20 cellular contexts compared by ENCODE assay signal in the genomic region with DNA sequence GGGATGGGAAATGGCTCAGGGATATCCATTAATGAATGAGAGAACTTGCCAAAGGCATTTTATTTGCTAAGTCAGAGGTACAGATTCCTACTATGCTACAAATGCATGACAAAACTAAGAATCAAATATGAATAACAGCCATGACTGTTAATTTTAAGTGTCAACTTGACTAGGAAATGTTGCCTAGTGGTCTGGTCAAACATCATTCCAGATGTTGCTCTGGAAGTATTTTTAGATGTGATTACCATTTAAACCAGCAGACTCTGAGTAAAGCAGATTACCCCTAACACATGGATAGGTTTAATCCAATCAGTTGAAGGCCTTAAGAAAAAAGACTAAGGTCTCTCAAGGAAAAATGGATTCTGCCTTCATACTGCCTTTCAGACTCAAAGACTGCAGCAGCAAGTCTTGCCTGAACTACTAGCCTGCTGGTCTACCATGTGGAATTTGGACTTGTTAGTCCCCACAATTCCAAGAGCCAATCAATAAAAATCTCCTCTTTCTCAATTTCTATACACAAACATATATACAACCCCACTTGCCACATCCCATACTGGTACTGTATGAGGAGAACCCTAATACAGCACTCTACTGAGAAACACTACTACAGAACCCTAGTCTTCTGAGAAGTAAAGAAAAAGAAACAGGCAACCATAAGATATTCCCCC.
A peak's percentile ranks its signal among the peaks of the same experiment; 100 is the strongest.
DNase-seq lines count a peak whose midpoint lies in the region; ATAC-seq, FAIRE-seq and TF ChIP-seq lines count a peak whose summit lies in the region.
"Had no signal": no experiment of that assay in that cellular context is flagged by ENCODE, and none has a peak within 500 bp of the region (broad histone marks: within the 10 kb centered on the region; RNA-seq: fewer than 3 reads in every experiment).

No MANE protein-coding gene starts in this region.

- H3K27me3 Mint-ChIP-seq in activated CD8-positive, alpha-beta T cell treated with anti-CD3 and anti-CD28 coated beads for 36 hours, result no peaks in the 10 kb centered on the region
- no peaks in the 10 kb centered on the region for H3K27me3 Mint-ChIP-seq in activated CD8-positive, alpha-beta T cell treated with anti-CD3 and anti-CD28 coated beads, Interleukin-2, amount 10 ng/mL, durations not matched to agents 7 days and 5 days (ENCODE audit: low read depth)
- H3K27me3 Mint-ChIP-seq in T-cell, result no peaks in the 10 kb centered on the region

- no peak for ATAC-seq in activated CD8-positive, alpha-beta T cell treated with anti-CD3 and anti-CD28 coated beads for 36 hours
- no peak for ATAC-seq in activated CD8-positive, alpha-beta T cell treated with anti-CD3 and anti-CD28 coated beads, Interleukin-2, amount 10 ng/mL, durations not matched to agents 7 days and 5 days
- ATAC-seq in T-cell (replicated peaks in 1 of 4), result no peak
- ATAC-seq in right lobe of liver, result peak in 3 of 4 donors; percentile 14 to 64 (median 36)

- H3K27ac ChIP-seq in right lobe of liver, result no peak overlapping the region
- peak overlapping the region; percentile 1 for H3K27ac ChIP-seq in smooth muscle cell (ENCODE audit: low read depth)
- H3K27ac ChIP-seq in small intestine (ENCODE audit: low read depth in 1 of 2, low read length in 1 of 2), result no peak overlapping the region
- H3K27ac ChIP-seq: C4-2B, esophagus muscularis mucosa, left ventricle myocardium inferior, RWPE1 had no signal

- H3K4me3 ChIP-seq in right lobe of liver, result no peak overlapping the region
- H3K4me3 ChIP-seq in smooth muscle cell, result no peak overlapping the region
- H3K4me3 ChIP-seq in small intestine (ENCODE audit: low read depth in 1 of 2, low read length in 2 of 2), result no peak overlapping the region
- H3K4me3 ChIP-seq: esophagus muscularis mucosa, left ventricle myocardium inferior, spleen had no signal

- peaks cover 100% of the 10 kb centered on the region for H3K79me2 ChIP-seq in smooth muscle cell (ENCODE audit: low read depth)

- H3K4me3 Mint-ChIP-seq in activated CD8-positive, alpha-beta T cell treated with anti-CD3 and anti-CD28 coated beads for 36 hours, result no peak overlapping the region
- no peak overlapping the region for H3K4me3 Mint-ChIP-seq in activated CD8-positive, alpha-beta T cell treated with anti-CD3 and anti-CD28 coated beads, Interleukin-2, amount 10 ng/mL, durations not matched to agents 7 days and 5 days
- H3K4me3 Mint-ChIP-seq in T-cell, result peak overlapping the region in 1 of 3 donors; percentile 21

- H3F3A ChIP-seq in smooth muscle cell (ENCODE audit: low read depth), result peaks cover 10% of the 10 kb centered on the region

- CTCF ChIA-PET in activated CD8-positive, alpha-beta T cell treated with anti-CD3 and anti-CD28 coated beads for 36 hours (lab: Charles Lee), result no interaction called here
- CTCF ChIA-PET in activated CD8-positive, alpha-beta T cell treated with anti-CD3 and anti-CD28 coated beads, Interleukin-2, amount 10 ng/mL, durations not matched to agents 7 days and 5 days (lab: Charles Lee), result no interaction called here
- CTCF ChIA-PET in T-cell (lab: Charles Lee), result interaction anchor here in 1 of 2 donors (1.3 kb wide), 1 partner anchor 11 kb away, joined by 5 read pairs; no protein-coding TSS in a partner anchor

- H3K9ac ChIP-seq in smooth muscle cell (ENCODE audit: low read depth), result no peak overlapping the region

- H3K9me3 ChIP-seq in right lobe of liver, result no peaks in the 10 kb centered on the region
- no peaks in the 10 kb centered on the region for H3K9me3 ChIP-seq in smooth muscle cell (replicated peaks; ENCODE audit: low read depth)
- no peaks in the 10 kb centered on the region for H3K9me3 ChIP-seq in small intestine (ENCODE audit: control insufficient read depth, low read depth)
- H3K9me3 ChIP-seq: esophagus muscularis mucosa, left ventricle myocardium inferior, spleen had no signal

- peaks cover under 1% of the 10 kb centered on the region for H3K9me3 Mint-ChIP-seq in activated CD8-positive, alpha-beta T cell treated with anti-CD3 and anti-CD28 coated beads for 36 hours
- no peaks in the 10 kb centered on the region for H3K9me3 Mint-ChIP-seq in activated CD8-positive, alpha-beta T cell treated with anti-CD3 and anti-CD28 coated beads, Interleukin-2, amount 10 ng/mL, durations not matched to agents 7 days and 5 days (ENCODE audit: insufficient read depth)
- no peaks in the 10 kb centered on the region for H3K9me3 Mint-ChIP-seq in T-cell

- no peak for FAIRE-seq in small intestine (lab: Jason Lieb, UNC)
- FAIRE-seq: bronchial epithelial cell had no signal

- peaks cover 0 to 32% (median 19%) of the 10 kb centered on the region in 4 donors for H3K4me1 ChIP-seq in right lobe of liver
- H3K4me1 ChIP-seq in smooth muscle cell (ENCODE audit: low read depth), result peaks cover 8% of the 10 kb centered on the region
- H3K4me1 ChIP-seq in small intestine (ENCODE audit: control insufficient read depth in 2 of 2, insufficient read depth in 1 of 2, low read depth in 1 of 2, low read length in 1 of 2), result peaks cover 2 to 4% of the 10 kb centered on the region in 2 donors

- no peaks in the 10 kb centered on the region for H3K27me3 ChIP-seq in right lobe of liver
- no peaks in the 10 kb centered on the region for H3K27me3 ChIP-seq in smooth muscle cell (ENCODE audit: low read depth)
- no peaks in the 10 kb centered on the region for H3K27me3 ChIP-seq in small intestine (ENCODE audit: control insufficient read depth in 2 of 2, insufficient read depth in 2 of 2, low read length in 2 of 2)
- H3K27me3 ChIP-seq: esophagus muscularis mucosa, spleen had no signal

- no peak for TF ChIP-seq POLR2A in right lobe of liver (IDR thresholded peaks at IDR 0.05)

- intact Hi-C loops in activated CD8-positive, alpha-beta T cell treated with anti-CD3 and anti-CD28 coated beads for 36 hours (cut with micrococcal nuclease), result no loop called here
- intact Hi-C loops in right lobe of liver (cut with DNase I), result no loop called here

- H3K36me3 ChIP-seq in right lobe of liver, result no peaks in the 10 kb centered on the region
- peaks cover 3% of the 10 kb centered on the region for H3K36me3 ChIP-seq in smooth muscle cell (ENCODE audit: low read depth)
- H3K36me3 ChIP-seq in small intestine (ENCODE audit: control insufficient read depth in 2 of 2, insufficient read depth in 2 of 2, low read length in 2 of 2), result no peaks in the 10 kb centered on the region

- H3K4me2 ChIP-seq in smooth muscle cell, result no peak overlapping the region

- peaks cover 46% of the 10 kb centered on the region for H3K4me1 Mint-ChIP-seq in activated CD8-positive, alpha-beta T cell treated with anti-CD3 and anti-CD28 coated beads for 36 hours (ENCODE audit: low read depth)
- H3K4me1 Mint-ChIP-seq in activated CD8-positive, alpha-beta T cell treated with anti-CD3 and anti-CD28 coated beads, Interleukin-2, amount 10 ng/mL, durations not matched to agents 7 days and 5 days (ENCODE audit: low read depth), result peaks cover 25% of the 10 kb centered on the region
- H3K4me1 Mint-ChIP-seq in T-cell, result peaks cover 62 to 78% (median 64%) of the 10 kb centered on the region in 3 donors

- POLR2A ChIA-PET in activated CD8-positive, alpha-beta T cell treated with anti-CD3 and anti-CD28 coated beads for 36 hours (lab: Charles Lee), result no interaction called here
- POLR2A ChIA-PET in activated CD8-positive, alpha-beta T cell treated with anti-CD3 and anti-CD28 coated beads, Interleukin-2, amount 10 ng/mL, durations not matched to agents 7 days and 5 days (lab: Charles Lee), result interaction anchor here (1.0 kb wide), 1 partner anchor 8 kb away, joined by 3 read pairs; no protein-coding TSS in a partner anchor
- POLR2A ChIA-PET in T-cell (lab: Charles Lee), result interaction anchor here in 1 of 2 donors (0.7 to 7.7 kb wide), 2 partner anchors 15 to 27 kb away, joined by 3 to 107 read pairs; no protein-coding TSS in a partner anchor

- no peak for DNase-seq in activated CD8-positive, alpha-beta T cell treated with anti-CD3 and anti-CD28 coated beads for 36 hours
- DNase-seq in activated CD8-positive, alpha-beta T cell treated with anti-CD3 and anti-CD28 coated beads, Interleukin-2, amount 10 ng/mL, durations not matched to agents 7 days and 5 days, result no peak
- DNase-seq in T-cell (no peak), right lobe of liver (no peak), smooth muscle cell (lab: John Stamatoyannopoulos, UW; ENCODE audit: unreplicated experiment) (no peak), small intestine (no peak), NCI-H1105 treated with DMSO at 0.1 percent for 48 hours (lab: John Stamatoyannopoulos, UW) (no peak), NCI-H446 (lab: John Stamatoyannopoulos, UW) (no peak)
- DNase-seq: activated naive CD4-positive, alpha-beta T cell treated with anti-CD3 and anti-CD28 coated beads, Interleukin-2, amount 50 U/mL, for 16 hours; DMS79 treated with DMSO at 0.1 percent for 48 hours; left ventricle myocardium inferior; NCI-H187 treated with DMSO at 0.1 percent for 48 hours; NCI-H446 treated with DMSO at 0.1 percent for 48 hours; posterior cingulate gyrus; spleen; stimulated activated CD8-positive, alpha-beta memory T cell treated with anti-CD3 and anti-CD28 coated beads, Interleukin-4, amount 100 ng/mL, for 48 hours had no signal

- H4K20me1 ChIP-seq in smooth muscle cell (ENCODE audit: low read depth), result peaks cover 100% of the 10 kb centered on the region

- H3K27ac Mint-ChIP-seq in activated CD8-positive, alpha-beta T cell treated with anti-CD3 and anti-CD28 coated beads for 36 hours, result peak overlapping the region; percentile 13
- H3K27ac Mint-ChIP-seq in activated CD8-positive, alpha-beta T cell treated with anti-CD3 and anti-CD28 coated beads, Interleukin-2, amount 10 ng/mL, durations not matched to agents 7 days and 5 days, result no peak overlapping the region
- H3K27ac Mint-ChIP-seq in T-cell, result peak overlapping the region; percentile 47 to 81

- TF ChIP-seq CTCF in activated CD8-positive, alpha-beta T cell treated with anti-CD3 and anti-CD28 coated beads for 36 hours (IDR thresholded peaks at IDR 0.05), result no peak
- TF ChIP-seq CTCF in right lobe of liver (IDR thresholded peaks at IDR 0.05) (no peak), smooth muscle cell (IDR thresholded peaks at IDR 0.05; ENCODE audit: borderline replicate concordance, insufficient read depth, poor library complexity, severe bottlenecking) (no peak)

- peaks cover 33% of the 10 kb centered on the region for H3K36me3 Mint-ChIP-seq in activated CD8-positive, alpha-beta T cell treated with anti-CD3 and anti-CD28 coated beads for 36 hours (ENCODE audit: low read depth)
- peaks cover 43% of the 10 kb centered on the region for H3K36me3 Mint-ChIP-seq in activated CD8-positive, alpha-beta T cell treated with anti-CD3 and anti-CD28 coated beads, Interleukin-2, amount 10 ng/mL, durations not matched to agents 7 days and 5 days (ENCODE audit: low read depth)
- H3K36me3 Mint-ChIP-seq in T-cell, result peaks cover 32% of the 10 kb centered on the region

- no peak overlapping the region for H2AFZ ChIP-seq in smooth muscle cell (ENCODE audit: low read depth)

Comparison
In these comparisons a context has a peak if more than half of its experiments do, and no peak if none do; other contexts are left out.
1. ATAC-seq: peak in right lobe of liver (3 of 4); none in activated CD8-positive, alpha-beta T cell treated with anti-CD3 and anti-CD28 coated beads for 36 hours (single experiment), activated CD8-positive, alpha-beta T cell treated with anti-CD3 and anti-CD28 coated beads, Interleukin-2, amount 10 ng/mL, durations not matched to agents 7 days and 5 days (single experiment) and T-cell (0 of 4).